In the genomic region with DNA sequence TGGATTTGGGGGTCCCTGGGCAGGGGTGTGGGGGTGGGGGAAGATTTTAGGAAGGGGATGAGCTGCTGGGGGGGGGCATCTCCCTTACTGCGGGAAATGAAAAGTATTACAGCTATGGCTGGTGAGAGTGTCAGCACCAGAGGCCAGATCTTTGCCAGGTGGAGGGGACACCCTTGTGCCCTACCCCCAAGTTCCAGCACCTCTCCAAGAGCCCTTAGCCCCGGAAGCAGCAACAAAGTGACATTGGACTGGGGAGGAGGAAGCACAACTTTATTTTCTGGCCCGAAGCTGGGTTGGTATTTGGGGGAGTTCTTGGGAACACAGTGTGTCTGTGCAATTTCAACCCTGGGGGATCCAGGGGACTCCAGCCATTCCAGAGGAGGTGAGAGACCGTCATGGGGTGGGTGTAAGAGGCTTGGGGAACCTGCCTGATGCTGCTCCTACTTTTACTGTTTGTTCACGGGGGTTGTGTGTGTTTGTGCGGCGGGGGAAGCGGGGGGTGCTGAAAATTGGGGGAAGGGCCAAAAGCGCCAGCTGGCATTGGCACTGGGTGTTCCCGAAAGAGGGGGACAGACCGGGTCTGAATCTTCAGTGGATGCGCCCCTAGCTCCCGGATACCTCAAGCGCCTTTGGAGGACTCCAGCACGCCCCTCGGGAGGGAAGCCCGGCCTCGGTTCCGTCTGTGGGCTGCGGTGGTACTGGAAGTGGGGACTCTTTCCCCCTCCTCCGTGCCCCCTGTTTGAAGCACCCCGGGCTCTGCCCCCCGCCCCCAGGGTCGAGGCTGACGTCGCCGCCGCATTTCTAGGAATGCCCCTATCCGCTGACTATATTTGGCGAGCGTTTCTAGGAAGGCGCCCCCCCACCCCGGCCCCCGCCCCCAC, we compare ENCODE assay signal across 8 cellular contexts.
DNase-seq lines count a peak whose midpoint lies in the region; ATAC-seq and TF ChIP-seq lines count a peak whose summit lies in the region.

No MANE protein-coding gene starts in this region.

- TF ChIP-seq CTCF in GM06990 (IDR thresholded peaks at IDR 0.05; ENCODE audit: insufficient read depth, low read length, poor library complexity, severe bottlenecking) (no peak), left ventricle myocardium inferior (IDR thresholded peaks at IDR 0.05; ENCODE audit: borderline replicate concordance) (no peak)

- no peaks in the 10 kb centered on the region for H3K9me3 ChIP-seq in HUES48 (ENCODE audit: control insufficient read depth, insufficient read depth, low read length)
- H3K9me3 ChIP-seq in left ventricle myocardium inferior (replicated peaks), result no peaks in the 10 kb centered on the region
- H3K9me3 ChIP-seq in skeletal muscle tissue (ENCODE audit: control insufficient read depth in 3 of 3, low read length in 3 of 3), result no peaks in the 10 kb centered on the region

- peaks cover 43% of the 10 kb centered on the region for H3K27me3 Mint-ChIP-seq in activated T-helper 2 cell treated with anti-CD3 and anti-CD28 coated beads, Interferon-gamma antibody, Interleukin-2, Interleukin-4, amounts not matched to agents 10 μg/mL and 5 μg/mL and 100 μg/mL, durations not matched to agents 14 hours and 24 hours and 36 hours (ENCODE audit: low read depth)

- 0 out of 2 replicates have a peak overlapping the region, but pooled peaks have one; percentile 23 for H3K9ac ChIP-seq in HUES48 (ENCODE audit: low read depth, low read length)
- H3K9ac ChIP-seq in skeletal muscle tissue (ENCODE audit: low read depth in 1 of 3, low read length in 3 of 3), result peak overlapping the region; percentile 76 to 87 (median 80)

- no peaks in the 10 kb centered on the region for H3K27me3 ChIP-seq in GM06990 (replicated peaks; ENCODE audit: control insufficient read depth, insufficient read depth, low read length)
- H3K27me3 ChIP-seq in HUES48 (ENCODE audit: control insufficient read depth, insufficient read depth, low read length), result peaks cover 3% of the 10 kb centered on the region; the same call in 1 of the 2 replicates
- H3K27me3 ChIP-seq in left ventricle myocardium inferior (ENCODE audit: low read depth), result peaks cover 9% of the 10 kb centered on the region
- H3K27me3 ChIP-seq in skeletal muscle tissue (ENCODE audit: control insufficient read depth in 3 of 3, insufficient read depth in 3 of 3, low read length in 3 of 3), result no peaks in the 10 kb centered on the region

- H3K4me3 Mint-ChIP-seq in activated T-helper 2 cell treated with anti-CD3 and anti-CD28 coated beads, Interferon-gamma antibody, Interleukin-2, Interleukin-4, amounts not matched to agents 10 μg/mL and 5 μg/mL and 100 μg/mL, durations not matched to agents 14 hours and 24 hours and 36 hours (ENCODE audit: low read depth), result peak overlapping the region; percentile 79

- H3K4me3 ChIP-seq in GM06990 (replicated peaks; ENCODE audit: low read depth, low read length) (peak overlapping the region; percentile 72), HUES48 (ENCODE audit: low read depth, low read length) (peak overlapping the region; percentile 71), left ventricle myocardium inferior (peak overlapping the region; percentile 96), skeletal muscle tissue (ENCODE audit: low read length in 3 of 3) (peak overlapping the region; percentile 58 to 74 (median 71))

- ATAC-seq in HG02798 (IDR thresholded peaks at IDR 0.05; ENCODE audit: poor library complexity, unreplicated experiment), result no peak
- ATAC-seq in GM18858 (IDR thresholded peaks at IDR 0.05; ENCODE audit: unreplicated experiment), result no peak
- no peak for ATAC-seq in GM21423 (IDR thresholded peaks at IDR 0.05; ENCODE audit: unreplicated experiment)

- peaks cover 8% of the 10 kb centered on the region for H3K4me1 Mint-ChIP-seq in activated T-helper 2 cell treated with anti-CD3 and anti-CD28 coated beads, Interferon-gamma antibody, Interleukin-2, Interleukin-4, amounts not matched to agents 10 μg/mL and 5 μg/mL and 100 μg/mL, durations not matched to agents 14 hours and 24 hours and 36 hours (ENCODE audit: low read depth)

- H3K27ac ChIP-seq in HUES48 (ENCODE audit: low read depth, low read length) (peak overlapping the region; percentile 20), left ventricle myocardium inferior (replicated peaks) (peak overlapping the region; percentile 91), skeletal muscle tissue (ENCODE audit: low read depth, low read length) (peak overlapping the region; percentile 84)

- peak; percentile 56 for DNase-seq in GM06990 (ENCODE audit: extremely low read depth, insufficient read length)
- DNase-seq in activated T-helper 2 cell treated with anti-CD3 and anti-CD28 coated beads, Interferon-gamma antibody, Interleukin-2, Interleukin-4, amounts not matched to agents 10 μg/mL and 5 μg/mL and 100 μg/mL, durations not matched to agents 14 hours and 24 hours and 36 hours (ENCODE audit: low spot score), result no peak
- DNase-seq in left ventricle myocardium inferior, result no peak

- no peaks in the 10 kb centered on the region for H3K36me3 Mint-ChIP-seq in activated T-helper 2 cell treated with anti-CD3 and anti-CD28 coated beads, Interferon-gamma antibody, Interleukin-2, Interleukin-4, amounts not matched to agents 10 μg/mL and 5 μg/mL and 100 μg/mL, durations not matched to agents 14 hours and 24 hours and 36 hours (ENCODE audit: low read depth)

- no peaks in the 10 kb centered on the region for H3K9me3 Mint-ChIP-seq in activated T-helper 2 cell treated with anti-CD3 and anti-CD28 coated beads, Interferon-gamma antibody, Interleukin-2, Interleukin-4, amounts not matched to agents 10 μg/mL and 5 μg/mL and 100 μg/mL, durations not matched to agents 14 hours and 24 hours and 36 hours

- H3K4me1 ChIP-seq in HUES48 (ENCODE audit: control insufficient read depth, insufficient read depth, low read length) (peaks cover 28% of the 10 kb centered on the region), left ventricle myocardium inferior (peaks cover 54% of the 10 kb centered on the region), skeletal muscle tissue (ENCODE audit: control insufficient read depth in 3 of 3, insufficient read depth in 3 of 3, low read length in 3 of 3) (peaks cover 7 to 19% (median 18%) of the 10 kb centered on the region in 3 donors)

- H3K36me3 ChIP-seq in GM06990 (ENCODE audit: control insufficient read depth, insufficient read depth, low read length) (no peaks in the 10 kb centered on the region), HUES48 (ENCODE audit: control insufficient read depth, insufficient read depth, low read length) (no peaks in the 10 kb centered on the region), left ventricle myocardium inferior (no peaks in the 10 kb centered on the region), skeletal muscle tissue (ENCODE audit: control insufficient read depth in 3 of 3, insufficient read depth in 3 of 3, low read length in 3 of 3) (no peaks in the 10 kb centered on the region)

- intact Hi-C loops in activated T-helper 2 cell treated with anti-CD3 and anti-CD28 coated beads, Interferon-gamma antibody, Interleukin-2, Interleukin-4, amounts not matched to agents 10 μg/mL and 5 μg/mL and 100 μg/mL, durations not matched to agents 14 hours and 24 hours and 36 hours (cut with micrococcal nuclease), result loop anchor here (1.0 to 2.0 kb wide), 3 partner anchors 17 to 228 kb away; no protein-coding TSS in a partner anchor
- intact Hi-C loops in left ventricle myocardium inferior (cut with micrococcal nuclease), result no loop called here

- H3K27ac Mint-ChIP-seq in activated T-helper 2 cell treated with anti-CD3 and anti-CD28 coated beads, Interferon-gamma antibody, Interleukin-2, Interleukin-4, amounts not matched to agents 10 μg/mL and 5 μg/mL and 100 μg/mL, durations not matched to agents 14 hours and 24 hours and 36 hours, result no peak overlapping the region

Comparison
In these comparisons a context has a peak if more than half of its experiments do, and no peak if none do; other contexts are left out.
1. H3K27ac ChIP-seq: peak in every context shown above with its lines; median percentile 91 in left ventricle myocardium inferior; 84 in skeletal muscle tissue; 20 in HUES48.